In the genomic region with DNA sequence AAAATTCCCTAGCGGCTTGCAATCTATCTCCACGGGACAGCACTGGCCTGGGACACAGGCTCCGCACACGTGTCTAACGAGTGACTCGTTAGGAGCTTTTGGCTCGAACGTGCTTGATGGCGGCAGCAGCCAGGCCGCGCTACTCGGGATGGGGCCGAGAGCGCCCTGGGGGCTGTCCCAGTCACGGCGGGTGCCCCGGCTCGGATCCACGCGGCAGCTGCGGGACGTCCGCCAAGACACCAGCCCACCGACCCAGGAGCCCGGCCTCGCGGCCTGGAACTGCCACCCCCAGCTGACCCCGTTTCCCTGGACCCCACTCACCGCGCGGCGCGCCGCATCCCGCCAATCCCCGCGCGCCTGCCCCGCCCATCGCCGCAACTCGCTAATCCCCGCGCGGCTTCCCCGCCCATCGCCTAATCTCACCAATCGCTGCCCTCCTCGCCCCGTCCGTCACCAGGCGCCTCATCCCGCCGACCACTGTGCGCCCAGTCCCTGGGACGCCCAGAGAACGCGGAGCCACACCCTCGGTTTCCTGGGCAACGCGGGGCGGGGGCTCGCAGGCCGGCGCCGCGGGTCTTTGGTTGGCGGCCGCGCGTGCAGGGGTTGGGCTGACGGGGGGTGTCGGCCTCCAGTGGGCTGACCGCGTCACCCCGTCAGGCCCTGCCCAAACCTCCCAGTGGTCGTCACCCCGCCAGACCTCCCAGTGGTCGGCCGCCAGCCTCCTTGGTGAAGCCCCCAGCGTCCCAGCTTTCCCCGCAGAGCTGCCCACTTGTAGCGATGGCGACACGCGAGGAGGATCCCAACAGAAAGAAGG, we compare ENCODE assay signal across 8 cellular contexts. TPM values are rescaled to one million over a fixed set of nuclear protein-coding genes. Genes with fewer than 3 reads are reported as not detected.
A peak's percentile ranks its signal among the peaks of the same experiment; 100 is the strongest.
DNase-seq lines count a peak whose midpoint lies in the region; ATAC-seq, FAIRE-seq and TF ChIP-seq lines count a peak whose summit lies in the region.

Gene POLD2, minus strand, starts transcription at position 359 of the 814 bp plus-strand sequence. CDS start 1,495 bp downstream, outside the sequence.

- peak within 1 kb of the TSS in 4 of 5 donors; percentile 75 to 89 (median 78) for H3K27ac ChIP-seq in adrenal gland
- H3K27ac ChIP-seq in heart left ventricle, result peak within 1 kb of the TSS; percentile 71 to 94 (median 86)
- H3K27ac ChIP-seq in upper lobe of left lung, result peak within 1 kb of the TSS; percentile 82 to 85 (median 84)

- H3K4me1 ChIP-seq in adrenal gland (replicated peaks in 1 of 2), result peaks cover 7 to 14% of the 10 kb centered on the region in 2 donors
- H3K4me1 ChIP-seq in heart left ventricle, result peaks cover 0 to 38% (median 18%) of the 10 kb centered on the region in 12 donors
- peaks cover 9 to 20% (median 17%) of the 10 kb centered on the region in 4 donors for H3K4me1 ChIP-seq in upper lobe of left lung

- no peak for TF ChIP-seq EP300 in upper lobe of left lung (IDR thresholded peaks at IDR 0.05)

- DNase-seq in GM12891 (ENCODE audit: insufficient read length, low spot score) (peak; percentile 100), NCI-H1436 (lab: John Stamatoyannopoulos, UW) (peak; percentile 96), T-helper 1 cell (peak; percentile 94 to 96 (median 95)), adrenal gland (peak; percentile 98 to 99 (median 98)), heart left ventricle (peak; percentile 99), posterior cingulate gyrus (peak; percentile 97 to 100 (median 98)), upper lobe of left lung (peak; percentile 98 to 99)

- TF ChIP-seq POLR2A in GM12891 (IDR thresholded peaks at IDR 0.05; ENCODE audit: low read depth, low read length) (peak; percentile 45; the same call in 1 of the 2 replicates), adrenal gland (IDR thresholded peaks at IDR 0.05) (peak; percentile 36 to 38), heart left ventricle (IDR thresholded peaks at IDR 0.05) (peak in 1 of 2 donors; percentile 53), upper lobe of left lung (IDR thresholded peaks at IDR 0.05) (peak in 3 of 4 donors; percentile 41 to 68 (median 56))

- WGBS in adrenal gland, 4 donors, result 0 to 1% (median 0%) methylated on average over 11 to 86 of the region's 86 CpGs
- 0 to 1% (median 1%) methylated on average over 52 to 86 of the region's 86 CpGs for WGBS in heart left ventricle, 4 donors
- WGBS in upper lobe of left lung, 2 donors, result 1 to 3% methylated on average over 6 to 22 of the region's 86 CpGs

- ATAC-seq in HG02798 (IDR thresholded peaks at IDR 0.05; ENCODE audit: poor library complexity, unreplicated experiment) (peak; percentile 99), heart left ventricle (peak; percentile 98 to 99 (median 99)), upper lobe of left lung (ENCODE audit: low FRiP score in 2 of 2) (peak; percentile 99 to 100)

- intact Hi-C loops in adrenal gland (cut with DNase I) (no loop called here), heart left ventricle (cut with DNase I) (loop anchor here in 9 of 10 donors (1.0 to 10.0 kb wide), 5 partner anchors 41 to 71 kb away; partner anchors contain the start of gene POLM (in 8 of the 9)), posterior cingulate gyrus (cut with DNase I) (loop anchor here (1.0 to 10.0 kb wide), 2 partner anchors 41 to 71 kb away; partner anchors contain the start of gene POLM)

- H3K4me3 ChIP-seq in adrenal gland, result peak within 1 kb of the TSS; percentile 54 to 76 (median 64)
- peak within 1 kb of the TSS; percentile 58 to 89 (median 77) for H3K4me3 ChIP-seq in heart left ventricle
- peak within 1 kb of the TSS; percentile 60 to 90 (median 80) for H3K4me3 ChIP-seq in upper lobe of left lung

- peak in 1 of 6 experiments; percentile 12 for TF ChIP-seq CTCF in adrenal gland (IDR thresholded peaks at IDR 0.05)
- peak in 3 of 12 donors; percentile 14 to 22 (median 18) for TF ChIP-seq CTCF in heart left ventricle (IDR thresholded peaks at IDR 0.05)
- peak in 3 of 6 experiments; percentile 3 to 29 (median 9) for TF ChIP-seq CTCF in upper lobe of left lung (IDR thresholded peaks at IDR 0.05)

- no peaks in the 10 kb centered on the region for H3K9me3 ChIP-seq in adrenal gland (replicated peaks in 1 of 3)
- H3K9me3 ChIP-seq in heart left ventricle, result peaks cover 0 to 6% (median 0%) of the 10 kb centered on the region in 12 donors
- H3K9me3 ChIP-seq in upper lobe of left lung, result no peaks in the 10 kb centered on the region

- H3K27me3 ChIP-seq in adrenal gland, result no peaks in the 10 kb centered on the region
- no peaks in the 10 kb centered on the region for H3K27me3 ChIP-seq in heart left ventricle
- no peaks in the 10 kb centered on the region for H3K27me3 ChIP-seq in upper lobe of left lung

- FAIRE-seq in GM12891 (lab: Jason Lieb, UNC), result peak; percentile 97

- H3K36me3 ChIP-seq in adrenal gland (replicated peaks in 1 of 2) (peaks cover 0 to 19% of the 10 kb centered on the region in 2 donors), heart left ventricle (peaks cover 0 to 27% (median 19%) of the 10 kb centered on the region in 9 donors), upper lobe of left lung (peaks cover 0 to 18% (median 2%) of the 10 kb centered on the region in 4 donors)

TF ChIP-seq in GM12891, 5 proteins besides CTCF, POLR2A, EP300 and RAD21:
- TF ChIP-seq POLR2AphosphoS5 (IDR thresholded peaks at IDR 0.05; ENCODE audit: low read depth, low read length) (peak; percentile 62; the same call in 1 of the 2 replicates), POU2F2 (IDR thresholded peaks at IDR 0.05; ENCODE audit: low read depth, low read length) (no peak), PAX5 (IDR thresholded peaks at IDR 0.05; ENCODE audit: insufficient read depth, low read length, severe bottlenecking) (peak; percentile 59)

RNA-seq across cellular contexts. Expression of gene POLD2, which starts in this region (rescaled TPM):
- polyA plus RNA-seq in GM12891 (2012; ENCODE audit: low read depth, missing spikeins), result 117 TPM
- total RNA-seq in adrenal gland, result 100 to 1,000 TPM in 2 of 8 donors, 10 to 100 TPM in 6; 47.5 to 127 (median 71.7) TPM
- 100 to 1,000 TPM in 1 of 3 donors, 10 to 100 TPM in 2; 89.4 to 101 (median 93.0) TPM for polyA plus RNA-seq in adrenal gland
- total RNA-seq in heart left ventricle, result 100 to 1,000 TPM in 1 of 9 donors, 10 to 100 TPM in 8; 74.1 to 150 (median 89.2) TPM
- 100 to 1,000 TPM in 1 of 2 donors, 10 to 100 TPM in 1; 67.0 to 176 TPM for polyA plus RNA-seq in heart left ventricle
- total RNA-seq in upper lobe of left lung, result 10 to 100 TPM; 27.2 to 70.1 (median 52.5) TPM

Comparison
In these comparisons a context has a peak if more than half of its experiments do, and no peak if none do; other contexts are left out.
1. Peak in every context shown above with its lines: DNase-seq, ATAC-seq, H3K4me3 ChIP-seq and H3K27ac ChIP-seq.
2. intact Hi-C loops: an anchor here in heart left ventricle (1.0 to 10.0 kb wide) and posterior cingulate gyrus (1.0 to 10.0 kb wide); none called in adrenal gland.